In genomic region chr7:65268782-65269149, GRCh38 we compare ENCODE assay signal across 1 cellular context.
TF ChIP-seq lines count a peak whose summit lies in the region.

No MANE protein-coding gene starts in this region.

TF ChIP-seq in GM12878, 131 proteins besides CTCF, POLR2A, EP300 and RAD21 (continued from another document):
- TF ChIP-seq ZNF592 (IDR thresholded peaks at IDR 0.05) (no peak), YBX1 (IDR thresholded peaks at IDR 0.05) (no peak), GATAD2B (conservative IDR thresholded peaks at IDR 0.05; ENCODE audit: low read depth) (no peak), RUNX3 (IDR thresholded peaks at IDR 0.05; ENCODE audit: low read length) (no peak), IKZF2 (IDR thresholded peaks at IDR 0.05) (no peak), SIX5 (IDR thresholded peaks at IDR 0.05; ENCODE audit: low read depth, low read length, severe bottlenecking) (no peak), BACH1 (IDR thresholded peaks at IDR 0.05; ENCODE audit: borderline replicate concordance) (no peak), TCF3 (IDR thresholded peaks at IDR 0.05; ENCODE audit: borderline replicate concordance, insufficient read depth, low read depth, low read length) (no peak), PAX8 (IDR thresholded peaks at IDR 0.05) (no peak), DPF2 (IDR thresholded peaks at IDR 0.05) (no peak)
